In the genomic region with DNA sequence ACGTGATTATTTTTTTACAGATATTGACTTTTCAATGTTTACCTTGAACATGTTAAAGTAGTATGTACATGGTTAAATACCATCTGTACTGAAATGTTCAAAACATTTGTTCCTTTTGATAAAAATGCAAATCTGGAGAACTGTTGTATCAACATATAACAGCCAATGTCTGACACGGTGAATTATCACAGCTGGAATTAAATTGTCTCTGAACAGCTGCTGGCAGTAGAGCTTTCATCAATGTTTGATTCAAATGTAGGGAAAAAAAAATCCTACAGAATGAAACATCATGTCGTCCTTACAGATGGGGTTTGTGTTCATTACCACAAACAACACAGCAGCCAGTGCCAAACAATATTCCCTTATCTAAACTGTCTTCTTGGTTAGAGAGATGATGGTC, we compare ENCODE assay signal across 14 cellular contexts.
"Had no signal": no experiment of that assay in that cellular context is flagged by ENCODE, and none has a peak within 500 bp of the region (broad histone marks: within the 10 kb centered on the region; RNA-seq: fewer than 3 reads in every experiment).

No MANE protein-coding gene starts in this region.

- H3K9me3 ChIP-seq: breast epithelium, suprapubic skin had no signal

- H3K4me2 ChIP-seq: hepatocyte had no signal

- H3K4me1 ChIP-seq: breast epithelium, suprapubic skin had no signal

- H3K4me3 ChIP-seq: breast epithelium, hepatocyte, suprapubic skin had no signal

- ATAC-seq: activated T-cell treated with anti-CD3 and anti-CD28 coated beads, Interleukin-2, amount 50 U/mL, for 72 hours had no signal

- H3K27ac ChIP-seq: breast epithelium, hepatocyte, suprapubic skin had no signal

- H2AFZ ChIP-seq: hepatocyte had no signal

- DNase-seq: activated CD4-positive, alpha-beta memory T cell treated with anti-CD3 and anti-CD28 coated beads for 36 hours; activated CD4-positive, alpha-beta T cell treated with anti-CD3 and anti-CD28 coated beads for 1 hour; activated gamma-delta T cell treated with Interleukin-2 at 50 U/mL for 16 hours; activated naive CD8-positive, alpha-beta T cell treated with anti-CD3 and anti-CD28 coated beads for 36 hours; activated T-cell treated with anti-CD3 and anti-CD28 coated beads, Interleukin-2, amount 50 U/mL, for 72 hours; dermis blood vessel endothelial cell; endodermal cell; erythroblast; kidney glomerular epithelial cell; stimulated activated CD4-positive, alpha-beta T cell treated with anti-CD3 and anti-CD28 coated beads, Interleukin-12 subunit alpha, Interleukin-12 subunit beta, amount 100 ng/mL, for 4 hours; stimulated activated naive CD4-positive, alpha-beta T cell treated with Interleukin-2 at 50 U/mL for 16 hours had no signal

- H3K27me3 ChIP-seq: breast epithelium, hepatocyte, suprapubic skin had no signal

- H3K36me3 ChIP-seq: breast epithelium, suprapubic skin had no signal
